In the genomic region with DNA sequence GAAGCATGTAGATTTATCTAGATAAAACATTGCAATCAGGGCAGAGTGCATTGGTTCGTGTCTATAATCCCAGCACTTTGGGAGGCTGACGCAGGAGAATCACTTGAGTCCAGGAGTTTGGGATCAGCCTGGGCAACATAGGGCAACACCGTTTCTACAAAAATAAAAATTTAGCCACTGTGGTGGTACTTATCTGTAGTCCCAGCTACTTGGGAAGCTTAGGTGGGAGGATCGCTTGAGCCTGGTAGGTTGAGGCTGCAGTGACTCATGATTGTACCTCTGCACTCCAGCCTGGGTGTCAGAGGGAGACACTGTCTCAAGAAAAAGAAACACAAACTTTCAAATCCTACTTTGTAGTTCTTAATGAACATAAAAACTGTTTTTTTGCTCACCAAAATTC, we compare ENCODE assay signal across 32 cellular contexts.
"Had no signal": no experiment of that assay in that cellular context is flagged by ENCODE, and none has a peak within 500 bp of the region (broad histone marks: within the 10 kb centered on the region; RNA-seq: fewer than 3 reads in every experiment).

No MANE protein-coding gene starts in this region.

- H3K4me2 ChIP-seq: PC-9 had no signal

- ATAC-seq: activated CD4-positive, alpha-beta T cell treated with anti-CD3 and anti-CD28 coated beads for 36 hours; activated CD4-positive, CD25-positive, alpha-beta regulatory T cell treated with anti-CD3 and anti-CD28 coated beads, Interleukin-2, amount 50 U/mL, for 24 hours; activated CD8-positive, alpha-beta T cell treated with anti-CD3 and anti-CD28 coated beads, Interleukin-2, amount 10 ng/mL, durations not matched to agents 7 days and 5 days; activated naive CD8-positive, alpha-beta T cell treated with anti-CD3 and anti-CD28 coated beads, Interleukin-2, amount 50 U/mL, for 24 hours; body of pancreas had no signal

- H3K27me3 Mint-ChIP-seq: activated CD4-positive, alpha-beta T cell treated with anti-CD3 and anti-CD28 coated beads for 36 hours; activated CD4-positive, alpha-beta T cell treated with anti-CD3 and anti-CD28 coated beads, Interleukin-2, amount 10 ng/mL, durations not matched to agents 7 days and 5 days; activated naive CD4-positive, alpha-beta T cell treated with anti-CD3 and anti-CD28 coated beads, Interleukin-2, amount 10 ng/mL, durations not matched to agents 7 days and 5 days; activated naive CD8-positive, alpha-beta T cell; activated naive CD8-positive, alpha-beta T cell treated with anti-CD3 and anti-CD28 coated beads, Interleukin-2, amount 50 U/mL, for 24 hours; activated T-cell treated with anti-CD3 and anti-CD28 coated beads, Interleukin-2, amount 50 U/mL, for 24 hours had no signal

- H3K4me3 ChIP-seq: ascending aorta, body of pancreas, PC-9 had no signal

- H3K4me3 Mint-ChIP-seq: activated CD4-positive, alpha-beta T cell treated with anti-CD3 and anti-CD28 coated beads for 36 hours; activated CD4-positive, alpha-beta T cell treated with anti-CD3 and anti-CD28 coated beads, Interleukin-2, amount 10 ng/mL, durations not matched to agents 7 days and 5 days; activated CD8-positive, alpha-beta T cell treated with anti-CD3 and anti-CD28 coated beads, Interleukin-2, amount 10 ng/mL, durations not matched to agents 7 days and 5 days; activated naive CD4-positive, alpha-beta T cell treated with anti-CD3 and anti-CD28 coated beads, Interleukin-2, amount 10 ng/mL, durations not matched to agents 7 days and 5 days; activated naive CD8-positive, alpha-beta T cell; activated naive CD8-positive, alpha-beta T cell treated with anti-CD3 and anti-CD28 coated beads, Interleukin-2, amount 50 U/mL, for 24 hours; activated T-cell treated with anti-CD3 and anti-CD28 coated beads, Interleukin-2, amount 50 U/mL, for 24 hours had no signal

- H3K9me3 Mint-ChIP-seq: activated naive CD4-positive, alpha-beta T cell treated with anti-CD3 and anti-CD28 coated beads, Interleukin-2, amount 10 ng/mL, durations not matched to agents 7 days and 5 days; activated naive CD8-positive, alpha-beta T cell treated with anti-CD3 and anti-CD28 coated beads, Interleukin-2, amount 50 U/mL, for 24 hours; activated T-cell treated with anti-CD3 and anti-CD28 coated beads, Interleukin-2, amount 50 U/mL, for 24 hours; activated T-helper 2 cell treated with anti-CD3 and anti-CD28 coated beads, Interferon-gamma antibody, Interleukin-2, Interleukin-4, amounts not matched to agents 10 μg/mL and 5 μg/mL and 100 μg/mL, durations not matched to agents 14 hours and 24 hours and 36 hours had no signal

- FAIRE-seq: bronchial epithelial cell had no signal

- H3K27ac Mint-ChIP-seq: activated CD4-positive, alpha-beta T cell treated with anti-CD3 and anti-CD28 coated beads for 36 hours; activated CD4-positive, alpha-beta T cell treated with anti-CD3 and anti-CD28 coated beads, Interleukin-2, amount 10 ng/mL, durations not matched to agents 7 days and 5 days; activated CD8-positive, alpha-beta T cell treated with anti-CD3 and anti-CD28 coated beads, Interleukin-2, amount 10 ng/mL, durations not matched to agents 7 days and 5 days; activated naive CD4-positive, alpha-beta T cell treated with anti-CD3 and anti-CD28 coated beads, Interleukin-2, amount 10 ng/mL, durations not matched to agents 7 days and 5 days; activated naive CD8-positive, alpha-beta T cell; activated naive CD8-positive, alpha-beta T cell treated with anti-CD3 and anti-CD28 coated beads, Interleukin-2, amount 50 U/mL, for 24 hours; activated T-cell treated with anti-CD3 and anti-CD28 coated beads, Interleukin-2, amount 50 U/mL, for 24 hours; activated T-helper 2 cell treated with anti-CD3 and anti-CD28 coated beads, Interferon-gamma antibody, Interleukin-2, Interleukin-4, amounts not matched to agents 10 μg/mL and 5 μg/mL and 100 μg/mL, durations not matched to agents 14 hours and 24 hours and 36 hours had no signal

- H3K9me3 ChIP-seq: ascending aorta, body of pancreas had no signal

- DNase-seq: activated CD4-positive, alpha-beta T cell treated with anti-CD3 and anti-CD28 coated beads for 36 hours; activated CD4-positive, alpha-beta T cell treated with anti-CD3 and anti-CD28 coated beads, Interleukin-2, amount 10 ng/mL, durations not matched to agents 7 days and 5 days; activated CD4-positive, alpha-beta T cell treated with anti-CD3 and anti-CD28 coated beads, Interleukin-2, amount 50 U/mL, for 48 hours; activated CD8-positive, alpha-beta T cell treated with anti-CD3 and anti-CD28 coated beads, Interleukin-2, amount 10 ng/mL, durations not matched to agents 7 days and 5 days; activated gamma-delta T cell treated with Interleukin-2 at 50 U/mL for 16 hours; activated naive CD4-positive, alpha-beta T cell treated with anti-CD3 and anti-CD28 coated beads, Interleukin-2, amount 10 ng/mL, durations not matched to agents 7 days and 5 days; activated naive CD8-positive, alpha-beta T cell treated with anti-CD3 and anti-CD28 coated beads, Interleukin-2, amount 50 U/mL, for 24 hours; activated T-cell treated with anti-CD3 and anti-CD28 coated beads, Interleukin-2, amount 50 U/mL, for 24 hours; amygdala; body of pancreas; caudate nucleus; cerebellar nuclear complex; Karpas-422; KBM-7; NCI-H1105; NCI-H1417 treated with DMSO at 0.1 percent for 48 hours; NCI-H187 treated with DMSO at 0.1 percent for 48 hours; NCI-H2081 treated with DMSO at 0.1 percent for 48 hours; NCI-H510A; NCI-H748 treated with DMSO at 0.1 percent for 48 hours; NK-92 treated with Interleukin-12 subunit alpha and Interleukin-12 subunit beta, amount 100 ng/mL, for 24 hours; PC-9; Right ventricle myocardium superior; SW 1271; T-helper 1 cell; T-helper 2 cell; T-helper 9 cell had no signal

- H3K36me3 ChIP-seq: ascending aorta had no signal

- H2AFZ ChIP-seq: PC-9 had no signal

- H3K27ac ChIP-seq: ascending aorta, body of pancreas, PC-9 had no signal

- H3K27me3 ChIP-seq: ascending aorta, body of pancreas had no signal
